In genomic region chr22:27867958-27868737, GRCh38 we compare ENCODE assay signal across 2 cellular contexts.
TF ChIP-seq lines count a peak whose summit lies in the region.

No MANE protein-coding gene starts in this region.

TF ChIP-seq in GM12878, 131 proteins besides CTCF, POLR2A, EP300 and RAD21:
- TF ChIP-seq SMAD1 (IDR thresholded peaks at IDR 0.05; ENCODE audit: low read depth, partially characterized antibody) (no peak), ZNF274 (IDR thresholded peaks at IDR 0.05; ENCODE audit: insufficient read depth, insufficient read length) (no peak), DPF2 (IDR thresholded peaks at IDR 0.05) (no peak), ZSCAN29 (IDR thresholded peaks at IDR 0.05) (no peak), HDGF (IDR thresholded peaks at IDR 0.05) (no peak), YY1 (IDR thresholded peaks at IDR 0.05; ENCODE audit: low read depth, low read length) (no peak), NR2C1 (IDR thresholded peaks at IDR 0.05) (no peak), CBX5 (IDR thresholded peaks at IDR 0.05; ENCODE audit: low read depth) (no peak), ZNF24 (IDR thresholded peaks at IDR 0.05) (no peak), ZNF592 (IDR thresholded peaks at IDR 0.05) (no peak), WRNIP1 (IDR thresholded peaks at IDR 0.05; ENCODE audit: borderline replicate concordance, low read depth, low read length) (no peak), ZBTB11 (CRISPR knock-in tag; IDR thresholded peaks at IDR 0.05) (no peak), POLR2AphosphoS5 (IDR thresholded peaks at IDR 0.05; ENCODE audit: low read length) (no peak), MAX (IDR thresholded peaks at IDR 0.05; ENCODE audit: low read depth, low read length) (no peak), STAT3 (IDR thresholded peaks at IDR 0.05; ENCODE audit: low read depth, low read length) (no peak)

TF ChIP-seq in liver, 16 proteins besides CTCF, POLR2A, EP300 and RAD21:
- no peak for TF ChIP-seq JUND (IDR thresholded peaks at IDR 0.05)
- no peak for TF ChIP-seq MAX (IDR thresholded peaks at IDR 0.05)
- no peak for TF ChIP-seq ZBTB33 (IDR thresholded peaks at IDR 0.05)
- TF ChIP-seq RXRA (IDR thresholded peaks at IDR 0.05), result peak; percentile 52 to 60
- TF ChIP-seq YY1 (IDR thresholded peaks at IDR 0.05), result peak; percentile 21
- no peak for TF ChIP-seq TAF1 (conservative IDR thresholded peaks at IDR 0.05)
- no peak for TF ChIP-seq NR2F2 (IDR thresholded peaks at IDR 0.05)
